In the genomic region with DNA sequence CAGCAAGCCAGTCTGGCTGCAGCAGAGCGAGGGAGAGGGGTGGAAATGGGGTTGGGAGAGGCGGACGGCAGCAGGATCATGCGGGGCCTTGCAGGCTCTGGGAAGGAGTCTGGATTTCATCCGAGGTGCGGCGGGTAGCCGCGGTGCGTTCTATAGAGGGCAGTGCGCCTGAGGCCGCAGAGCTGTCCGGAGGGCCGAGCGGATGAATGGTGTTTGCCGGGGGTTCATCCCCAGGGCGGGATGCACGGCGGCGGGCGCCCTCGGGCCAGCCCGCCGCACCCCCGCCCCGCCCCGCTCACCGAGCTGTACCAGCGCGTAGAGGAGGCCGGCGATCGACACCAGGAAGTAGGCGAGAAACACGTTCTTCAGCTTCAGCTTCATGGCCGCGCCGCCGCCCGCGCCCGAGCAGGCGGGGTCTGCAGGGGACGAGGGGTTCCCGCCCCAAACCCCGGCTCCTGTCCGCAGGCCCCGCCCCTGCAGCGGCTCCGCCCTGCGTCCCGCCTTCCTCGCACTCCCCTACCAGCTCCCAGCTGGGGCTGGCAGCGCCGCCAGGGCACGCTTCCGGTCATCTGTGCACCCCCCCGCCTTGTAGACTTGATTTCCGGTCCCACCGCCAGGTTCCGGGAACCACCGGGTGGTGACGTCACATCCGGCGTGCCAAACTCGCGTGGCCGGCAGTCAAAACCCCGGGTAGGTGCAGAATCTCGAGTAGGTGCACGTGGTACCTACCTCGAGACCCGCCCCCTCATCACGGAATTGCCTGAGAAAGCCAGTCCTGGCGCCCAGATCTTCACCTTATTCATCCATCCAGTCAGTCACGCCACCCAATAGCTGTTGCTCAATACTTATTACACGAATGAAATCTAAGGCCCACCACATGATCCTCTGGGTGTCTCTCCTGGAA, we compare ENCODE assay signal across 8 cellular contexts. TPM values are rescaled to one million over a fixed set of nuclear protein-coding genes. Genes with fewer than 3 reads are reported as not detected.
DNase-seq lines count a peak whose midpoint lies in the region; ATAC-seq and TF ChIP-seq lines count a peak whose summit lies in the region.

Gene B3GAT3, minus strand, starts transcription at position 420 of the 904 bp plus-strand sequence. Its CDS starts 39 bp downstream, at position 381.

- H3K27ac Mint-ChIP-seq in activated T-cell treated with anti-CD3 and anti-CD28 coated beads, Interleukin-2, amount 50 U/mL, for 24 hours, result peak within 1 kb of the TSS; percentile 95

- no peaks in the 10 kb centered on the region for H3K9me3 Mint-ChIP-seq in activated T-cell treated with anti-CD3 and anti-CD28 coated beads, Interleukin-2, amount 50 U/mL, for 24 hours

- no peaks in the 10 kb centered on the region for H3K9me3 ChIP-seq in esophagus (ENCODE audit: control insufficient read depth in 2 of 2, insufficient read depth in 1 of 2, low read depth in 1 of 2, low read length in 1 of 2)
- H3K9me3 ChIP-seq in mucosa of stomach (ENCODE audit: control insufficient read depth, low read length), result no peaks in the 10 kb centered on the region

- H3K27me3 ChIP-seq in esophagus (ENCODE audit: control insufficient read depth in 1 of 2, insufficient read depth in 2 of 2, low read length in 2 of 2) (no peaks in the 10 kb centered on the region), mucosa of stomach (ENCODE audit: control insufficient read depth, insufficient read depth, low read length) (no peaks in the 10 kb centered on the region)

- H3K27me3 Mint-ChIP-seq in activated T-cell treated with anti-CD3 and anti-CD28 coated beads, Interleukin-2, amount 50 U/mL, for 24 hours, result no peaks in the 10 kb centered on the region

- H3K27ac ChIP-seq in esophagus (ENCODE audit: low read depth in 2 of 2, low read length in 1 of 2), result peak within 1 kb of the TSS; percentile 92 to 98

- WGBS in esophagus, 2 donors, result 1% methylated on average over 54 to 77 of the region's 77 CpGs

- H3K4me1 ChIP-seq in esophagus (ENCODE audit: control insufficient read depth in 2 of 2, insufficient read depth in 2 of 2, low read length in 1 of 2) (peaks cover 0 to 5% of the 10 kb centered on the region in 2 donors), mucosa of stomach (ENCODE audit: control insufficient read depth, insufficient read depth, low read length) (peaks cover 6% of the 10 kb centered on the region)

- H3K9ac ChIP-seq in mucosa of stomach (ENCODE audit: low read length), result peak within 1 kb of the TSS; percentile 75

- H3K4me3 ChIP-seq in esophagus (ENCODE audit: low read depth in 1 of 2, low read length in 2 of 2) (peak within 1 kb of the TSS; percentile 59 to 80), mucosa of stomach (ENCODE audit: low read length) (peak within 1 kb of the TSS; percentile 39)

- peak; percentile 83 for ATAC-seq in GM21717 (IDR thresholded peaks at IDR 0.05; ENCODE audit: unreplicated experiment)

- H3K36me3 ChIP-seq in esophagus (ENCODE audit: control insufficient read depth in 2 of 2, insufficient read depth in 2 of 2, low read length in 1 of 2) (peaks cover 17 to 20% of the 10 kb centered on the region in 2 donors), mucosa of stomach (ENCODE audit: control insufficient read depth, insufficient read depth, low read length) (peaks cover 18% of the 10 kb centered on the region)

- peak within 1 kb of the TSS; percentile 91 for H3K4me3 Mint-ChIP-seq in activated T-cell treated with anti-CD3 and anti-CD28 coated beads, Interleukin-2, amount 50 U/mL, for 24 hours

- DNase-seq in DMS153 treated with DMSO at 0.1 percent for 48 hours (lab: John Stamatoyannopoulos, UW; ENCODE audit: unreplicated experiment) (peak; percentile 97), KBM-7 (peak; percentile 97)
- DNase-seq in activated T-cell treated with anti-CD3 and anti-CD28 coated beads, Interleukin-2, amount 50 U/mL, for 24 hours, result peak; percentile 96
- peak; percentile 89 to 95 for DNase-seq in stimulated activated CD8-positive, alpha-beta memory T cell treated with anti-CD3 and anti-CD28 coated beads, Interleukin-7, amount 100 ng/mL, for 1 hour (ENCODE audit: low read depth in 2 of 2)

- H3K4me1 Mint-ChIP-seq in activated T-cell treated with anti-CD3 and anti-CD28 coated beads, Interleukin-2, amount 50 U/mL, for 24 hours (ENCODE audit: low read depth), result peaks cover 26% of the 10 kb centered on the region

- in situ Hi-C loops in KBM-7 (cut with MboI; ENCODE audit: low pct_unique_long_range_greater_than_20kb, low sequenced_read_pairs), result no loop called here

- peaks cover 83% of the 10 kb centered on the region for H3K36me3 Mint-ChIP-seq in activated T-cell treated with anti-CD3 and anti-CD28 coated beads, Interleukin-2, amount 50 U/mL, for 24 hours (ENCODE audit: low read depth)

TF ChIP-seq in PFSK-1, 5 proteins besides CTCF, POLR2A, EP300 and RAD21:
- TF ChIP-seq, protein P1, sequence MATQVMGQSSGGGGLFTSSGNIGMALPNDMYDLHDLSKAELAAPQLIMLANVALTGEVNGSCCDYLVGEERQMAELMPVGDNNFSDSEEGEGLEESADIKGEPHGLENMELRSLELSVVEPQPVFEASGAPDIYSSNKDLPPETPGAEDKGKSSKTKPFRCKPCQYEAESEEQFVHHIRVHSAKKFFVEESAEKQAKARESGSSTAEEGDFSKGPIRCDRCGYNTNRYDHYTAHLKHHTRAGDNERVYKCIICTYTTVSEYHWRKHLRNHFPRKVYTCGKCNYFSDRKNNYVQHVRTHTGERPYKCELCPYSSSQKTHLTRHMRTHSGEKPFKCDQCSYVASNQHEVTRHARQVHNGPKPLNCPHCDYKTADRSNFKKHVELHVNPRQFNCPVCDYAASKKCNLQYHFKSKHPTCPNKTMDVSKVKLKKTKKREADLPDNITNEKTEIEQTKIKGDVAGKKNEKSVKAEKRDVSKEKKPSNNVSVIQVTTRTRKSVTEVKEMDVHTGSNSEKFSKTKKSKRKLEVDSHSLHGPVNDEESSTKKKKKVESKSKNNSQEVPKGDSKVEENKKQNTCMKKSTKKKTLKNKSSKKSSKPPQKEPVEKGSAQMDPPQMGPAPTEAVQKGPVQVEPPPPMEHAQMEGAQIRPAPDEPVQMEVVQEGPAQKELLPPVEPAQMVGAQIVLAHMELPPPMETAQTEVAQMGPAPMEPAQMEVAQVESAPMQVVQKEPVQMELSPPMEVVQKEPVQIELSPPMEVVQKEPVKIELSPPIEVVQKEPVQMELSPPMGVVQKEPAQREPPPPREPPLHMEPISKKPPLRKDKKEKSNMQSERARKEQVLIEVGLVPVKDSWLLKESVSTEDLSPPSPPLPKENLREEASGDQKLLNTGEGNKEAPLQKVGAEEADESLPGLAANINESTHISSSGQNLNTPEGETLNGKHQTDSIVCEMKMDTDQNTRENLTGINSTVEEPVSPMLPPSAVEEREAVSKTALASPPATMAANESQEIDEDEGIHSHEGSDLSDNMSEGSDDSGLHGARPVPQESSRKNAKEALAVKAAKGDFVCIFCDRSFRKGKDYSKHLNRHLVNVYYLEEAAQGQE (IDR thresholded peaks at IDR 0.05; ENCODE audit: insufficient read depth in 1 of 2, low read depth in 2 of 2, low read length in 2 of 2), result peak in 1 of 2 experiments; percentile 10; a peak in 2 of 4 replicates
- peak; percentile 95; the same call in 1 of the 2 replicates for TF ChIP-seq SIN3A (IDR thresholded peaks at IDR 0.05; ENCODE audit: borderline replicate concordance, insufficient read depth, low read length)
- peak; percentile 93 for TF ChIP-seq POLR2AphosphoS5 (IDR thresholded peaks at IDR 0.05; ENCODE audit: low read depth, low read length)
- no peak; the same call in 1 of the 2 replicates for TF ChIP-seq TAF1 (IDR thresholded peaks at IDR 0.05; ENCODE audit: borderline replicate concordance, insufficient read depth, low read length)
- peak; percentile 98 for TF ChIP-seq FOXP2 (optimal IDR thresholded peaks at IDR 0.05; ENCODE audit: borderline replicate concordance, extremely low read depth, extremely low read length, insufficient read depth)

RNA-seq across cellular contexts. Expression of gene B3GAT3, which starts in this region (rescaled TPM):
- polyA plus RNA-seq in PFSK-1 (2012; ENCODE audit: insufficient read length, low read depth), result 101 TPM
- 10 to 100 TPM; 14.9 to 25.4 TPM for polyA plus RNA-seq in esophagus

Comparison
In these comparisons a context has a peak if more than half of its experiments do, and no peak if none do; other contexts are left out.
1. Peak in every context shown above with its lines: DNase-seq, ATAC-seq, H3K4me3 ChIP-seq and H3K27ac ChIP-seq.